Comparison of ENCODE assay signal across 18 cellular contexts in the genomic region with DNA sequence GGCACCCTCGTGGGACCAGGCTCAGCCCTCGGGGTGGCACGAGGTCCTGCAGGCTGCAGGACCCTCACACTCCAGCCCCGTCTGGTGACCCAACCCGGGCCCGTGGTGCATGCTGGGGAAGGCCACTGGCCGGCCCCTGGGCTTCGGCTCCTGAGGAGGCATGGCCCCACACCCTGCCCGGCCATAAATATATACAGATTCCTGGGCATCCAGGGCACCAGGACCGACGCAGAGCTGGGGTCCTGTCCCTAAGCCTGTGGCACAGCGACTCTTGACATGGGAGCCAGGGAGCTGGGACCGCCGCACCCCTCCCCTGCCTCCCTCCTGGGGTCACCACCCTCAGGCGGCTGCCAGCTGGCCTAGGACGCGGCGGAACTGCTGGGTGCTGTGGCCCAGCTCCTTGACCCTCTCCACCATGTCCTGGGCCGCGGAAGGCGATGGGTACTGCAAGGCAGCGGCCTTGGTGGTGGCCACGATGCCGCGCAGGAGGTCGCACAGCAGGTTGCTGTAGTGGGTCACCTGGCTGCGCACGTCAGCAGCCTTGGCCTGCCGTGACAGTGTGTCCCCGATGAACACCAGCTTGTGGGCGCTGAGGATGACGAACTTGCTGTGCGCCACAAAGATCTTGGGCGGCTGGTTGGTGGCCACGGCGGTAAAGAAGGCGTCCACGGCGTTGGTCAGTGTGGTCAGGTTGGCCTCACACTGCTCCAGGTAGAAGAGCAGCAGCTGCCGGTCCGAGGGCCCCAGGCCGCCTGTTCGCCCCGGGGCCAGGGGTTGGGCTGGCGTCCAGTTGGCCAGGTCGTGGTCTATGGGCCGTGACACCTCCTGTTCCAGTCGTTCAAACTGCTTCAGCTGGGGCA. TPM values are rescaled to one million over a fixed set of nuclear protein-coding genes. Genes with fewer than 3 reads are reported as not detected.
"Had no signal": no experiment of that assay in that cellular context is flagged by ENCODE, and none has a peak within 500 bp of the region (broad histone marks: within the 10 kb centered on the region; RNA-seq: fewer than 3 reads in every experiment).

No MANE protein-coding gene starts in this region.

- H2AFZ ChIP-seq: hepatocyte had no signal

- ATAC-seq: activated naive CD4-positive, alpha-beta T cell treated with anti-CD3 and anti-CD28 coated beads, Interleukin-2, amount 50 U/mL, for 72 hours; effector memory CD8-positive, alpha-beta T cell; sciatic nerve; stimulated activated effector memory CD8-positive, alpha-beta T cell treated with anti-CD3 and anti-CD28 coated beads, Interleukin-12 subunit alpha, Interleukin-12 subunit beta, amount 100 ng/mL, for 72 hours had no signal

- H3K4me2 ChIP-seq: hepatocyte had no signal

- H3K4me3 ChIP-seq: hepatocyte, psoas muscle, thyroid gland had no signal

- DNase-seq: activated CD4-positive, alpha-beta memory T cell treated with anti-CD3 and anti-CD28 coated beads, Interleukin-2, amount 10 ng/mL, durations not matched to agents 7 days and 5 days; activated CD4-positive, alpha-beta T cell treated with anti-CD3 and anti-CD28 coated beads for 4 hours; activated effector memory CD4-positive, alpha-beta T cell treated with Interleukin-2 at 50 U/mL for 16 hours; activated T-cell treated with anti-CD3 and anti-CD28 coated beads, Interleukin-2, amount 50 U/mL, for 24 hours; effector memory CD8-positive, alpha-beta T cell; nephron progenitor cell; stimulated activated CD4-positive, alpha-beta T cell treated with anti-CD3 and anti-CD28 coated beads, Interleukin-1b, Interleukin-23, amount 100 ng/mL, for 48 hours; thyroid gland had no signal

- H3K27me3 ChIP-seq: hepatocyte, thyroid gland had no signal

- H3K27ac ChIP-seq: epithelial cell of prostate, hepatocyte, psoas muscle, thyroid gland had no signal

- H3K9me3 ChIP-seq: psoas muscle, thyroid gland had no signal

RNA-seq across cellular contexts. Expression of a gene that starts 10.6 kb away (rescaled TPM):
- total RNA-seq: activated CD4-positive, alpha-beta memory T cell treated with anti-CD3 and anti-CD28 coated beads, Interleukin-2, amount 10 ng/mL, durations not matched to agents 7 days and 5 days; activated naive CD4-positive, alpha-beta T cell treated with anti-CD3 and anti-CD28 coated beads, Interleukin-2, amount 50 U/mL, for 72 hours; frontal cortex; hepatocyte; kidney epithelial cell; liver; thyroid gland had no signal
- polyA plus RNA-seq: liver had no signal

RNA-seq across cellular contexts. Expression of a gene that starts 22.0 kb away (rescaled TPM):
- total RNA-seq: activated CD4-positive, alpha-beta memory T cell treated with anti-CD3 and anti-CD28 coated beads, Interleukin-2, amount 10 ng/mL, durations not matched to agents 7 days and 5 days had no signal

RNA-seq across cellular contexts. Expression of a gene that starts 22.4 kb away (rescaled TPM):
- total RNA-seq: activated CD4-positive, alpha-beta memory T cell treated with anti-CD3 and anti-CD28 coated beads, Interleukin-2, amount 10 ng/mL, durations not matched to agents 7 days and 5 days; activated naive CD4-positive, alpha-beta T cell treated with anti-CD3 and anti-CD28 coated beads, Interleukin-2, amount 50 U/mL, for 72 hours; frontal cortex; hepatocyte; kidney epithelial cell; omental fat pad; thyroid gland had no signal
